Comparison of ENCODE assay signal across 27 cellular contexts in the genomic region with DNA sequence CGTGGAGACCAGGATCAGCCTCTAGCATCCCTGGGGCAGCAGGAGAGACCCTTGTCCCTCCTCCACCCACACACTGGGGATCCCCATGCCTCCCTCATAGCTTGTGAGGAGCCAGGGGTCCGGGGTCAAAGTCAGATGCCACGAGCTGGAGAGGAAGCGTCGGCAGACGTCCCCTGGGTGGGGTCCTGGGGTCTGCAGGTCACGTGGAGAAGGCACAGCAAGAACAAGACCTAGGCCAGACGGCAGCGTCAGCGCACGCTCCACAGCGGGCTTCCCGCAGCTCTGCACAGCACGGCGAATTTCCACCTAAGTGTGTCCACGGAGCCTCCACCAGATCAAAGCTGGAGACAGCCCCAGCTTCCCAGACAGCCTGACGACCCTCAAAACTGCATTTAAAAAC. TPM values are rescaled to one million over a fixed set of nuclear protein-coding genes. Genes with fewer than 3 reads are reported as not detected.
A peak's percentile ranks its signal among the peaks of the same experiment; 100 is the strongest.
DNase-seq lines count a peak whose midpoint lies in the region; ATAC-seq, FAIRE-seq and TF ChIP-seq lines count a peak whose summit lies in the region.
"Had no signal": no experiment of that assay in that cellular context is flagged by ENCODE, and none has a peak within 500 bp of the region (broad histone marks: within the 10 kb centered on the region; RNA-seq: fewer than 3 reads in every experiment).

No MANE protein-coding gene starts in this region.

- peak overlapping the region; percentile 68 for H3K27ac Mint-ChIP-seq in activated T-cell treated with anti-CD3 and anti-CD28 coated beads, Interleukin-2, amount 50 U/mL, for 24 hours
- H3K27ac Mint-ChIP-seq in nephron, result peak overlapping the region in 2 of 3 experiments; percentile 42 to 48
- no peak overlapping the region for H3K27ac Mint-ChIP-seq in nephron progenitor cell
- H3K27ac Mint-ChIP-seq: CD14-positive monocyte, HFFc6, IgD-negative memory B cell had no signal

- peaks cover 32% of the 10 kb centered on the region for H3K4me1 ChIP-seq in HUES64 (ENCODE audit: insufficient read depth, low read length)
- peaks cover 15 to 48% (median 36%) of the 10 kb centered on the region in 4 experiments for H3K4me1 ChIP-seq in H1 (replicated peaks in 1 of 4; ENCODE audit: control insufficient read depth in 3 of 4, insufficient read depth in 4 of 4, low read length in 3 of 4)
- H3K4me1 ChIP-seq in GM23248 (ENCODE audit: insufficient read depth), result no peaks in the 10 kb centered on the region

- no peaks in the 10 kb centered on the region for H3K23me2 ChIP-seq in H1 (ENCODE audit: low read depth, low read length)

- H3F3A ChIP-seq in GM23248 (ENCODE audit: insufficient read depth), result no peaks in the 10 kb centered on the region

- H2AFZ ChIP-seq in H1 (ENCODE audit: low read length) (no peak overlapping the region), GM23248 (no peak overlapping the region)

- FAIRE-seq in H1 (lab: Jason Lieb, UNC), result no peak
- FAIRE-seq: GM18507, H54, RCC 7860 had no signal

- peak overlapping the region; percentile 65; the same call in 1 of the 2 replicates for H2AK5ac ChIP-seq in H1 (ENCODE audit: low read depth, low read length)

- H3K27me3 ChIP-seq in HUES64 (ENCODE audit: insufficient read depth, low read length), result no peaks in the 10 kb centered on the region
- H3K27me3 ChIP-seq in H1 (replicated peaks in 1 of 4; ENCODE audit: control insufficient read depth in 3 of 4, extremely low read depth in 1 of 4, insufficient read depth in 3 of 4, low read length in 3 of 4), result no peaks in the 10 kb centered on the region
- no peaks in the 10 kb centered on the region for H3K27me3 ChIP-seq in GM23248 (replicated peaks; ENCODE audit: insufficient read depth)

- H2BK15ac ChIP-seq in H1 (ENCODE audit: low read length), result no peak overlapping the region; the same call in 1 of the 2 replicates

- H3K4ac ChIP-seq in H1 (replicated peaks; ENCODE audit: insufficient read length, low read depth, low read length), result peak overlapping the region; percentile 32

- peak overlapping the region; percentile 96 for H2BK12ac ChIP-seq in H1 (ENCODE audit: low read depth, low read length)

- CTCF ChIA-PET in H1 (lab: Charles Lee; ENCODE audit: partially characterized antibody), result interaction anchor here (0.6 to 4.0 kb wide), 11 partner anchors 9 to 167 kb away, joined by 3 to 28 read pairs (median 4); no protein-coding TSS in a partner anchor

- peak overlapping the region; percentile 62 for H3K18ac ChIP-seq in H1 (ENCODE audit: extremely low read depth, low read length)

- POLR2A ChIA-PET in H1 (lab: Charles Lee; ENCODE audit: partially characterized antibody), result interaction anchor here (0.8 to 12.6 kb wide), 12 partner anchors 8 to 50 kb away, joined by 3 to 117 read pairs (median 14); a partner anchor contains a TSS

- H4K91ac ChIP-seq in H1 (replicated peaks; ENCODE audit: insufficient read length, low read length), result peak overlapping the region; percentile 57

- no peaks in the 10 kb centered on the region for H3K27me3 Mint-ChIP-seq in activated T-cell treated with anti-CD3 and anti-CD28 coated beads, Interleukin-2, amount 50 U/mL, for 24 hours
- H3K27me3 Mint-ChIP-seq in nephron (ENCODE audit: low read depth) (peaks cover 23% of the 10 kb centered on the region), nephron progenitor cell (ENCODE audit: low read depth, poor library complexity) (peaks cover 10% of the 10 kb centered on the region)
- H3K27me3 Mint-ChIP-seq: IgD-negative memory B cell had no signal

- H3K4me2 ChIP-seq in H1 (ENCODE audit: insufficient read depth in 1 of 2, low read depth in 2 of 2, low read length in 2 of 2) (0 out of 4 replicates have a peak overlapping the region, but pooled peaks of 1 of the 2 experiments have one; percentile 39), GM23248 (ENCODE audit: unreplicated experiment) (no peak overlapping the region)

- H2BK5ac ChIP-seq in H1 (ENCODE audit: low read depth, low read length), result peak overlapping the region; percentile 87

- H3K36me3 ChIP-seq in HUES64 (ENCODE audit: insufficient read depth, low read length) (no peaks in the 10 kb centered on the region), H1 (ENCODE audit: control insufficient read depth in 2 of 4, insufficient read depth in 4 of 4, low read length in 3 of 4) (no peaks in the 10 kb centered on the region), GM23248 (ENCODE audit: low read depth) (no peaks in the 10 kb centered on the region)

- H4K5ac ChIP-seq in H1 (ENCODE audit: insufficient read length, low read depth, low read length), result no peak overlapping the region

- H3K4me3 Mint-ChIP-seq in activated T-cell treated with anti-CD3 and anti-CD28 coated beads, Interleukin-2, amount 50 U/mL, for 24 hours, result no peak overlapping the region
- H3K4me3 Mint-ChIP-seq in nephron, result no peak overlapping the region
- H3K4me3 Mint-ChIP-seq in nephron progenitor cell, result no peak overlapping the region
- H3K4me3 Mint-ChIP-seq: CD14-positive monocyte, HFFc6, IgD-negative memory B cell had no signal

- H3K4me3 ChIP-seq in HUES64 (ENCODE audit: low read length) (no peak overlapping the region), H1 (ENCODE audit: extremely low read depth in 1 of 4, insufficient read depth in 2 of 4, low read depth in 3 of 4, low read length in 4 of 4) (no peak overlapping the region), GM23248 (no peak overlapping the region)

- peaks cover 12% of the 10 kb centered on the region for H3K4me1 Mint-ChIP-seq in activated T-cell treated with anti-CD3 and anti-CD28 coated beads, Interleukin-2, amount 50 U/mL, for 24 hours (ENCODE audit: low read depth)
- peaks cover 33% of the 10 kb centered on the region for H3K4me1 Mint-ChIP-seq in nephron
- peaks cover 65% of the 10 kb centered on the region for H3K4me1 Mint-ChIP-seq in nephron progenitor cell

- no peaks in the 10 kb centered on the region for H3K36me3 Mint-ChIP-seq in activated T-cell treated with anti-CD3 and anti-CD28 coated beads, Interleukin-2, amount 50 U/mL, for 24 hours (ENCODE audit: low read depth)
- H3K36me3 Mint-ChIP-seq in nephron (ENCODE audit: low read depth), result no peaks in the 10 kb centered on the region
- H3K36me3 Mint-ChIP-seq in nephron progenitor cell (ENCODE audit: low read depth), result no peaks in the 10 kb centered on the region

- in situ Hi-C loops in GM23248 (cut with MboI), result no loop called here

- peak overlapping the region; percentile 93 for H2BK20ac ChIP-seq in H1 (ENCODE audit: low read length)

- ATAC-seq in HG02840 (IDR thresholded peaks at IDR 0.05; ENCODE audit: low FRiP score, unreplicated experiment), result no peak

- no peaks in the 10 kb centered on the region for H4K20me1 ChIP-seq in H1 (replicated peaks in 1 of 2; ENCODE audit: control insufficient read depth in 1 of 2, insufficient read depth in 2 of 2, low read length in 2 of 2)
- no peaks in the 10 kb centered on the region for H4K20me1 ChIP-seq in GM23248 (ENCODE audit: insufficient read depth)

- peaks cover 15% of the 10 kb centered on the region for H3K9me3 ChIP-seq in HUES64 (ENCODE audit: insufficient read depth, low read depth, low read length)
- no peaks in the 10 kb centered on the region for H3K9me3 ChIP-seq in H1 (ENCODE audit: insufficient read depth in 2 of 2, low read depth in 1 of 2, low read length in 1 of 2)
- H3K9me3 ChIP-seq in GM23248 (ENCODE audit: low read depth), result no peaks in the 10 kb centered on the region

- no peak overlapping the region for H2BK120ac ChIP-seq in H1 (replicated peaks; ENCODE audit: low read depth, low read length)

- no peaks in the 10 kb centered on the region for H3K79me1 ChIP-seq in H1 (ENCODE audit: low read depth, low read length)

- H3K79me2 ChIP-seq in H1 (ENCODE audit: control insufficient read depth in 1 of 2, insufficient read depth in 2 of 2, low read length in 2 of 2), result no peaks in the 10 kb centered on the region
- H3K79me2 ChIP-seq in GM23248 (ENCODE audit: insufficient read depth), result no peaks in the 10 kb centered on the region

- no peak for TF ChIP-seq CTCF in H1 (IDR thresholded peaks at IDR 0.05; ENCODE audit: control extremely low read depth in 1 of 3, insufficient read depth in 1 of 3, low read depth in 1 of 3, low read length in 3 of 3)
- TF ChIP-seq CTCF in nephron (IDR thresholded peaks at IDR 0.05; ENCODE audit: unreplicated experiment in 3 of 3), result no peak
- TF ChIP-seq CTCF in nephron progenitor cell (IDR thresholded peaks at IDR 0.05), result no peak

- TF ChIP-seq RAD21 in H1 (IDR thresholded peaks at IDR 0.05 in 1 of 2, conservative IDR thresholded peaks at IDR 0.05 in 1 of 2; ENCODE audit: low read depth in 2 of 2, low read length in 2 of 2), result no peak

- WGBS in HUES64, result 82% methylated on average over 17 of the region's 17 CpGs
- 92% methylated on average over 17 of the region's 17 CpGs; no CpG with 5 or more reads in 1 of the 2 experiments for WGBS in H1 (ENCODE audit: extremely low coverage in 1 of 2, insufficient coverage in 1 of 2, insufficient read length in 1 of 2, insufficient replicate concordance in 2 of 2, low coverage in 1 of 2, low lambda C conversion rate in 2 of 2, missing lambda C conversion rate in 1 of 2), 2 experiments
- 69 to 82% methylated on average over 16 of the region's 17 CpGs for WGBS in GM23248 (ENCODE audit: low coverage in 1 of 2, low lambda C conversion rate in 2 of 2, missing lambda C conversion rate in 2 of 2), 2 experiments

- no peaks in the 10 kb centered on the region for H3K9me2 ChIP-seq in GM23248 (ENCODE audit: insufficient read depth)

- DNase-seq in activated T-cell treated with anti-CD3 and anti-CD28 coated beads, Interleukin-2, amount 50 U/mL, for 24 hours, result no peak
- DNase-seq in activated T-cell treated with anti-CD3 and anti-CD28 coated beads, Interleukin-2, amount 50 U/mL, for 48 hours, result no peak
- DNase-seq in H1 (ENCODE audit: low read depth in 1 of 2, low spot score in 2 of 2) (no peak), GM23248 (no peak), nephron progenitor cell (no peak)
- DNase-seq: AML-193, GDM1, HFFc6, MV-4-11, NCI-H1105 treated with DMSO at 0.1 percent for 48 hours, NCI-H1694, NCI-H2081, NCI-H2171, NCI-H345, NCI-H524, OCI-M1, Right ventricle myocardium superior had no signal

- H3K56ac ChIP-seq in H1 (replicated peaks; ENCODE audit: insufficient read length, low read depth, low read length), result no peak overlapping the region

- peaks cover 22% of the 10 kb centered on the region for H3K9me3 Mint-ChIP-seq in activated T-cell treated with anti-CD3 and anti-CD28 coated beads, Interleukin-2, amount 50 U/mL, for 24 hours
- H3K9me3 Mint-ChIP-seq in nephron, result peaks cover 7% of the 10 kb centered on the region
- peaks cover 14% of the 10 kb centered on the region for H3K9me3 Mint-ChIP-seq in nephron progenitor cell

- H4K8ac ChIP-seq in H1 (ENCODE audit: extremely low read depth, insufficient read depth, low read length), result peak overlapping the region; percentile 71; the same call in 1 of the 2 replicates

- H3K14ac ChIP-seq in H1 (ENCODE audit: insufficient read length), result no peak overlapping the region

- TF ChIP-seq EP300 in H1 (IDR thresholded peaks at IDR 0.05; ENCODE audit: borderline replicate concordance in 1 of 2, low read depth in 2 of 2, low read length in 2 of 2), result no peak

- TF ChIP-seq POLR2A in H1 (IDR thresholded peaks at IDR 0.05; ENCODE audit: control extremely low read depth in 1 of 2, low read depth in 2 of 2, low read length in 2 of 2), result no peak

- no peak overlapping the region for H3K23ac ChIP-seq in H1 (ENCODE audit: insufficient read length)

- H3K27ac ChIP-seq in HUES64 (ENCODE audit: low read depth, low read length) (peak overlapping the region; percentile 73; the same call in 1 of the 2 replicates), H1 (ENCODE audit: low read depth, low read length) (no peak overlapping the region), GM23248 (no peak overlapping the region)
- H3K27ac ChIP-seq: 22Rv1, HL-60 had no signal

- H3K9ac ChIP-seq in HUES64 (ENCODE audit: low read depth, low read length) (no peak overlapping the region), H1 (replicated peaks in 1 of 4; ENCODE audit: extremely low read depth in 1 of 4, low read depth in 3 of 4, low read length in 3 of 4) (no peak overlapping the region), GM23248 (no peak overlapping the region)

RNA-seq across cellular contexts. Expression of a gene that starts 49.3 kb away (rescaled TPM):
- polyA plus RNA-seq in HUES64 (2013, experiment 1 of 2), result 122 TPM
- polyA plus RNA-seq in HUES64 (2013, experiment 2 of 2), result 115 TPM
- total RNA-seq in H1 (2021; fragmentation: NEBNext Ultra II Directional; extraction: Animal tissue kit (Norgen Biotek cat#: 25700)), result 327 and 341 TPM in 2 replicates
- 68.2 and 161 TPM in 2 replicates for polyA plus RNA-seq in H1 (2011; rRNA removed)
- 65.1 TPM for polyA plus RNA-seq in H1 (2011; cell fraction: cytosol; rRNA removed)
- polyA plus RNA-seq in H1 (2011; cell fraction: nucleus; rRNA removed), result 122 TPM
- 126 to 176 TPM (median 151 TPM) in 4 replicates for polyA plus RNA-seq in H1 (2012, experiment 1 of 2)
- polyA plus RNA-seq in H1 (2012, experiment 2 of 2), result 202 TPM
- 316 TPM for polyA plus RNA-seq in H1 (2013, experiment 1 of 2)
- 381 TPM for polyA plus RNA-seq in H1 (2013, experiment 2 of 2)
- 34.4 and 63.7 TPM in 2 replicates for polyA minus RNA-seq in H1 (2011; rRNA and poly(A)+ RNA removed)
- 84.2 TPM for polyA minus RNA-seq in H1 (2011; cell fraction: cytosol; rRNA and poly(A)+ RNA removed)
- 42.4 TPM for polyA minus RNA-seq in H1 (2011; cell fraction: nucleus; rRNA and poly(A)+ RNA removed)
- total RNA-seq in GM23248 (2014; rRNA removed; shearing (Covaris generic)), result 79.0 and 99.5 TPM in 2 replicates
- 69.0 and 69.9 TPM in 2 replicates for polyA plus RNA-seq in GM23248 (2016; fragmentation: Nextera tagmentation; extraction: Ambion mirVana)

RNA-seq across cellular contexts. Expression of a gene that starts 54.2 kb away (rescaled TPM):
- polyA plus RNA-seq in HUES64 (2013, experiment 1 of 2), result 30.0 TPM
- polyA plus RNA-seq in HUES64 (2013, experiment 2 of 2), result 25.1 TPM
- 55.6 and 63.9 TPM in 2 replicates for total RNA-seq in H1 (2021; fragmentation: NEBNext Ultra II Directional; extraction: Animal tissue kit (Norgen Biotek cat#: 25700))
- polyA plus RNA-seq in H1 (2011; rRNA removed) (23.7 and 39.0 TPM in 2 replicates), GM23248 (2016; fragmentation: Nextera tagmentation; extraction: Ambion mirVana) (8.8 and 12.3 TPM in 2 replicates)
- polyA plus RNA-seq in H1 (2011; cell fraction: cytosol; rRNA removed), result 37.2 TPM
- polyA plus RNA-seq in H1 (2011; cell fraction: nucleus; rRNA removed), result 86.9 TPM
- 36.8 to 50.9 TPM (median 49.8 TPM) in 4 replicates for polyA plus RNA-seq in H1 (2012, experiment 1 of 2)
- polyA plus RNA-seq in H1 (2012, experiment 2 of 2), result 28.4 TPM
- 29.3 TPM for polyA plus RNA-seq in H1 (2013, experiment 1 of 2)
- polyA plus RNA-seq in H1 (2013, experiment 2 of 2), result 27.4 TPM
- polyA minus RNA-seq in H1 (2011; rRNA and poly(A)+ RNA removed), result 26.5 and 30.9 TPM in 2 replicates
- polyA minus RNA-seq in H1 (2011; cell fraction: cytosol; rRNA and poly(A)+ RNA removed), result 18.6 TPM
- polyA minus RNA-seq in H1 (2011; cell fraction: nucleus; rRNA and poly(A)+ RNA removed), result 57.3 TPM
- 9.4 and 19.6 TPM in 2 replicates for total RNA-seq in GM23248 (2014; rRNA removed; shearing (Covaris generic))
